In genomic region chr15:62280625-62281024, GRCh38 we compare ENCODE assay signal across 17 cellular contexts.
A peak's percentile ranks its signal among the peaks of the same experiment; 100 is the strongest.
DNase-seq lines count a peak whose midpoint lies in the region; ATAC-seq lines count a peak whose summit lies in the region.
"Had no signal": no experiment of that assay in that cellular context is flagged by ENCODE, and none has a peak within 500 bp of the region (broad histone marks: within the 10 kb centered on the region; RNA-seq: fewer than 3 reads in every experiment).

No MANE protein-coding gene starts in this region.

- H3K27ac Mint-ChIP-seq in activated naive CD8-positive, alpha-beta T cell treated with anti-CD3 and anti-CD28 coated beads, Interleukin-2, amount 50 U/mL, for 24 hours: no peak overlapping the region
- H3K27ac Mint-ChIP-seq: CD4-positive, alpha-beta T cell; T-helper 17 cell had no signal

- H3K9me3 Mint-ChIP-seq in activated naive CD8-positive, alpha-beta T cell treated with anti-CD3 and anti-CD28 coated beads, Interleukin-2, amount 50 U/mL, for 24 hours: no peaks in the 10 kb centered on the region
- H3K9me3 Mint-ChIP-seq: CD4-positive, alpha-beta T cell had no signal

- H3K27me3 Mint-ChIP-seq in activated naive CD8-positive, alpha-beta T cell treated with anti-CD3 and anti-CD28 coated beads, Interleukin-2, amount 50 U/mL, for 24 hours: peaks cover 21% of the 10 kb centered on the region

- DNase-seq in NCI-H510A treated with DMSO at 0.1 percent for 48 hours (lab: John Stamatoyannopoulos, UW): peak; percentile 49
- no peak for DNase-seq in NCI-H510A (lab: John Stamatoyannopoulos, UW)
- peak; percentile 50 for DNase-seq in NCI-H146 (lab: John Stamatoyannopoulos, UW)
- DNase-seq in RPMI8226: peak; percentile 28
- DNase-seq in left lobe of liver (ENCODE audit: low spot score): no peak
- DNase-seq in activated naive CD8-positive, alpha-beta T cell treated with anti-CD3 and anti-CD28 coated beads, Interleukin-2, amount 50 U/mL, for 24 hours: no peak
- no peak for DNase-seq in NCI-H345 (lab: John Stamatoyannopoulos, UW)
- no peak for DNase-seq in SIG-M5 (lab: John Stamatoyannopoulos, UW)
- DNase-seq: Caco-2; CD4-positive, alpha-beta T cell; GF-D8; KBM-7; MV-4-11; NCI-H1436; NCI-H2029 treated with DMSO at 0.1 percent for 48 hours; NCI-H2227 treated with DMSO at 0.1 percent for 48 hours; T-helper 17 cell had no signal

- H3K4me1 Mint-ChIP-seq in activated naive CD8-positive, alpha-beta T cell treated with anti-CD3 and anti-CD28 coated beads, Interleukin-2, amount 50 U/mL, for 24 hours: no peaks in the 10 kb centered on the region
- H3K4me1 Mint-ChIP-seq: T-helper 17 cell had no signal

- no peak overlapping the region for H3K4me3 Mint-ChIP-seq in activated naive CD8-positive, alpha-beta T cell treated with anti-CD3 and anti-CD28 coated beads, Interleukin-2, amount 50 U/mL, for 24 hours
- H3K4me3 Mint-ChIP-seq: CD4-positive, alpha-beta T cell; T-helper 17 cell had no signal

- H3K36me3 Mint-ChIP-seq in activated naive CD8-positive, alpha-beta T cell treated with anti-CD3 and anti-CD28 coated beads, Interleukin-2, amount 50 U/mL, for 24 hours (ENCODE audit: low read depth): no peaks in the 10 kb centered on the region

- peak; percentile 78 for ATAC-seq in left lobe of liver
- ATAC-seq in activated naive CD8-positive, alpha-beta T cell treated with anti-CD3 and anti-CD28 coated beads, Interleukin-2, amount 50 U/mL, for 24 hours: no peak
- ATAC-seq: T-helper 17 cell had no signal

Comparison
In these comparisons a context has a peak if more than half of its experiments do, and no peak if none do; other contexts are left out.
1. DNase-seq: peak in NCI-H510A treated with DMSO at 0.1 percent for 48 hours (single experiment), NCI-H146 (single experiment) and RPMI8226 (single experiment); none in NCI-H510A (single experiment), left lobe of liver (single experiment), activated naive CD8-positive, alpha-beta T cell treated with anti-CD3 and anti-CD28 coated beads, Interleukin-2, amount 50 U/mL, for 24 hours (single experiment), NCI-H345 (single experiment) and SIG-M5 (single experiment).